In genomic region chr11:72702842-72703241, GRCh38 we compare ENCODE assay signal across 1 cellular context.
TF ChIP-seq lines count a peak whose summit lies in the region.

No MANE protein-coding gene starts in this region.

TF ChIP-seq in GM23338, 12 proteins besides CTCF, POLR2A, EP300 and RAD21 (continued from another document):
- TF ChIP-seq, protein P1, sequence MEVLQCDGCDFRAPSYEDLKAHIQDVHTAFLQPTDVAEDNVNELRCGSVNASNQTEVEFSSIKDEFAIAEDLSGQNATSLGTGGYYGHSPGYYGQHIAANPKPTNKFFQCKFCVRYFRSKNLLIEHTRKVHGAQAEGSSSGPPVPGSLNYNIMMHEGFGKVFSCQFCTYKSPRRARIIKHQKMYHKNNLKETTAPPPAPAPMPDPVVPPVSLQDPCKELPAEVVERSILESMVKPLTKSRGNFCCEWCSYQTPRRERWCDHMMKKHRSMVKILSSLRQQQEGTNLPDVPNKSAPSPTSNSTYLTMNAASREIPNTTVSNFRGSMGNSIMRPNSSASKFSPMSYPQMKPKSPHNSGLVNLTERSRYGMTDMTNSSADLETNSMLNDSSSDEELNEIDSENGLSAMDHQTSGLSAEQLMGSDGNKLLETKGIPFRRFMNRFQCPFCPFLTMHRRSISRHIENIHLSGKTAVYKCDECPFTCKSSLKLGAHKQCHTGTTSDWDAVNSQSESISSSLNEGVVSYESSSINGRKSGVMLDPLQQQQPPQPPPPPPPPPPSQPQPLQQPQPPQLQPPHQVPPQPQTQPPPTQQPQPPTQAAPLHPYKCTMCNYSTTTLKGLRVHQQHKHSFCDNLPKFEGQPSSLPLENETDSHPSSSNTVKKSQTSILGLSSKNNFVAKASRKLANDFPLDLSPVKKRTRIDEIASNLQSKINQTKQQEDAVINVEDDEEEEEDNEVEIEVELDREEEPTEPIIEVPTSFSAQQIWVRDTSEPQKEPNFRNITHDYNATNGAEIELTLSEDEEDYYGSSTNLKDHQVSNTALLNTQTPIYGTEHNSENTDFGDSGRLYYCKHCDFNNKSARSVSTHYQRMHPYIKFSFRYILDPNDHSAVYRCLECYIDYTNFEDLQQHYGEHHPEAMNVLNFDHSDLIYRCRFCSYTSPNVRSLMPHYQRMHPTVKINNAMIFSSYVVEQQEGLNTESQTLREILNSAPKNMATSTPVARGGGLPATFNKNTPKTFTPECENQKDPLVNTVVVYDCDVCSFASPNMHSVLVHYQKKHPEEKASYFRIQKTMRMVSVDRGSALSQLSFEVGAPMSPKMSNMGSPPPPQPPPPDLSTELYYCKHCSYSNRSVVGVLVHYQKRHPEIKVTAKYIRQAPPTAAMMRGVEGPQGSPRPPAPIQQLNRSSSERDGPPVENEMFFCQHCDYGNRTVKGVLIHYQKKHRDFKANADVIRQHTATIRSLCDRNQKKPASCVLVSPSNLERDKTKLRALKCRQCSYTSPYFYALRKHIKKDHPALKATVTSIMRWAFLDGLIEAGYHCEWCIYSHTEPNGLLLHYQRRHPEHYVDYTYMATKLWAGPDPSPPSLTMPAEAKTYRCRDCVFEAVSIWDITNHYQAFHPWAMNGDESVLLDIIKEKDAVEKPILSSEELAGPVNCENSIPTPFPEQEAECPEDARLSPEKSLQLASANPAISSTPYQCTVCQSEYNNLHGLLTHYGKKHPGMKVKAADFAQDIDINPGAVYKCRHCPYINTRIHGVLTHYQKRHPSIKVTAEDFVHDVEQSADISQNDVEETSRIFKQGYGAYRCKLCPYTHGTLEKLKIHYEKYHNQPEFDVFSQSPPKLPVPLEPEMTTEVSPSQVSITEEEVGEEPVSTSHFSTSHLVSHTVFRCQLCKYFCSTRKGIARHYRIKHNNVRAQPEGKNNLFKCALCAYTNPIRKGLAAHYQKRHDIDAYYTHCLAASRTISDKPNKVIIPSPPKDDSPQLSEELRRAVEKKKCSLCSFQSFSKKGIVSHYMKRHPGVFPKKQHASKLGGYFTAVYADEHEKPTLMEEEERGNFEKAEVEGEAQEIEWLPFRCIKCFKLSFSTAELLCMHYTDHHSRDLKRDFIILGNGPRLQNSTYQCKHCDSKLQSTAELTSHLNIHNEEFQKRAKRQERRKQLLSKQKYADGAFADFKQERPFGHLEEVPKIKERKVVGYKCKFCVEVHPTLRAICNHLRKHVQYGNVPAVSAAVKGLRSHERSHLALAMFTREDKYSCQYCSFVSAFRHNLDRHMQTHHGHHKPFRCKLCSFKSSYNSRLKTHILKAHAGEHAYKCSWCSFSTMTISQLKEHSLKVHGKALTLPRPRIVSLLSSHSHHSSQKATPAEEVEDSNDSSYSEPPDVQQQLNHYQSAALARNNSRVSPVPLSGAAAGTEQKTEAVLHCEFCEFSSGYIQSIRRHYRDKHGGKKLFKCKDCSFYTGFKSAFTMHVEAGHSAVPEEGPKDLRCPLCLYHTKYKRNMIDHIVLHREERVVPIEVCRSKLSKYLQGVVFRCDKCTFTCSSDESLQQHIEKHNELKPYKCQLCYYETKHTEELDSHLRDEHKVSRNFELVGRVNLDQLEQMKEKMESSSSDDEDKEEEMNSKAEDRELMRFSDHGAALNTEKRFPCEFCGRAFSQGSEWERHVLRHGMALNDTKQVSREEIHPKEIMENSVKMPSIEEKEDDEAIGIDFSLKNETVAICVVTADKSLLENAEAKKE (CRISPR knock-in tag; IDR thresholded peaks at IDR 0.05), result no peak
- no peak for TF ChIP-seq CREB1 (CRISPR knock-in tag; IDR thresholded peaks at IDR 0.05; ENCODE audit: low read depth)
- TF ChIP-seq, protein P2, sequence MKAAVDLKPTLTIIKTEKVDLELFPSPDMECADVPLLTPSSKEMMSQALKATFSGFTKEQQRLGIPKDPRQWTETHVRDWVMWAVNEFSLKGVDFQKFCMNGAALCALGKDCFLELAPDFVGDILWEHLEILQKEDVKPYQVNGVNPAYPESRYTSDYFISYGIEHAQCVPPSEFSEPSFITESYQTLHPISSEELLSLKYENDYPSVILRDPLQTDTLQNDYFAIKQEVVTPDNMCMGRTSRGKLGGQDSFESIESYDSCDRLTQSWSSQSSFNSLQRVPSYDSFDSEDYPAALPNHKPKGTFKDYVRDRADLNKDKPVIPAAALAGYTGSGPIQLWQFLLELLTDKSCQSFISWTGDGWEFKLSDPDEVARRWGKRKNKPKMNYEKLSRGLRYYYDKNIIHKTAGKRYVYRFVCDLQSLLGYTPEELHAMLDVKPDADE (IDR thresholded peaks at IDR 0.05), result no peak
